Comparison of ENCODE assay signal across 16 cellular contexts in genomic region chr9:99101812-99102211, GRCh38.
"Had no signal": no experiment of that assay in that cellular context is flagged by ENCODE, and none has a peak within 500 bp of the region (broad histone marks: within the 10 kb centered on the region; RNA-seq: fewer than 3 reads in every experiment).

No MANE protein-coding gene starts in this region.

- H3K27ac ChIP-seq: gastrocnemius medialis, neural progenitor cell, parathyroid adenoma had no signal

- H3K9ac ChIP-seq: neural progenitor cell, parathyroid adenoma had no signal

- H3K4me3 ChIP-seq: dorsolateral prefrontal cortex, gastrocnemius medialis, lung, neural progenitor cell, skin epidermis, spleen had no signal

- H3K36me3 ChIP-seq: gastrocnemius medialis, neural progenitor cell, spleen had no signal

- H2AFZ ChIP-seq: neural progenitor cell, parathyroid adenoma had no signal

- H3K79me2 ChIP-seq: parathyroid adenoma had no signal

- H3K27me3 ChIP-seq: dorsolateral prefrontal cortex, gastrocnemius medialis, spleen had no signal

- H3K9me3 ChIP-seq: gastrocnemius medialis had no signal

- ATAC-seq: gastrocnemius medialis; left lobe of liver; right cardiac atrium; stimulated activated memory B cell treated with anti-CD40 and anti-IgM and Interleukin-4, amounts not matched to agents 10 μg/mL and 1 μg/mL and 100 μg/mL, for 72 hours; stimulated activated naive CD8-positive, alpha-beta T cell treated with anti-CD3 and anti-CD28 coated beads, Interleukin-15, Interleukin-2, amounts not matched to agents 100 U/mL and 50 U/mL, for 24 hours had no signal

- FAIRE-seq: kidney had no signal

- DNase-seq: cerebellar nuclear complex; dorsolateral prefrontal cortex; effector CD4-positive, alpha-beta T cell; gastrocnemius medialis; head of caudate nucleus; kidney; right cardiac atrium; spleen; stimulated activated CD4-positive, alpha-beta T cell treated with anti-CD3 and anti-CD28 coated beads, Interleukin-4, amount 100 ng/mL, for 4 hours; stimulated activated naive CD8-positive, alpha-beta T cell treated with anti-CD3 and anti-CD28 coated beads, Interleukin-15, Interleukin-2, amounts not matched to agents 100 U/mL and 50 U/mL, for 24 hours had no signal

- H3K4me1 ChIP-seq: parathyroid adenoma had no signal

- H3K4me2 ChIP-seq: neural progenitor cell had no signal
